Comparison of ENCODE assay signal across 12 cellular contexts in the genomic region with DNA sequence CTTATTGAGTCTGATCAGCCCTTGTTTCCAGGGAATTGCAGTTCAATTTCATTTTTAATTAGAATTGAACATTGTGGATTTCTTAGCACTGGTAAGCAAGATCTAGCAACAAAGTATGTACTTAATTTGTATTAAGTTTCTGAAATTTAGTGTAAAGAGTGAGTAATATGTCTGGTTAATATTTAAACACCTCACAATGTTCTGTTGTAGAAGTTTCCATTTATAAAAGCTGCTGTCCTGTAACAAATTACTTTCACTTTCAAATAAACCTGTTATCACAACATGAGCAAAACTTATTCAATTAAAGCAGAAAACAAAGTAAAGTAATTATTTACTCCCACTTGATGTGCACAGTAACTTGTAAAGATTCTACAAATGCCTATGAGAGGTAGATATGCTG.
DNase-seq lines count a peak whose midpoint lies in the region; ATAC-seq and TF ChIP-seq lines count a peak whose summit lies in the region.
"Had no signal": no experiment of that assay in that cellular context is flagged by ENCODE, and none has a peak within 500 bp of the region (broad histone marks: within the 10 kb centered on the region; RNA-seq: fewer than 3 reads in every experiment).

No MANE protein-coding gene starts in this region.

- H3K27me3 ChIP-seq in parathyroid adenoma (ENCODE audit: control insufficient read depth, insufficient read depth, low read length) (no peaks in the 10 kb centered on the region), heart left ventricle (no peaks in the 10 kb centered on the region)

- peak overlapping the region; percentile 32 for H3K4me2 ChIP-seq in parathyroid adenoma (ENCODE audit: low read length)

- no peaks in the 10 kb centered on the region for H3K79me2 ChIP-seq in parathyroid adenoma

- TF ChIP-seq CTCF in parathyroid adenoma (IDR thresholded peaks at IDR 0.05) (no peak), heart left ventricle (IDR thresholded peaks at IDR 0.05) (no peak)

- H3K9me3 ChIP-seq in parathyroid adenoma (ENCODE audit: control insufficient read depth, low read length) (no peaks in the 10 kb centered on the region), heart left ventricle (no peaks in the 10 kb centered on the region)
- H3K9me3 ChIP-seq: Caco-2, thoracic aorta had no signal

- H3K36me3 ChIP-seq in parathyroid adenoma (ENCODE audit: control insufficient read depth, insufficient read depth, low read length) (no peaks in the 10 kb centered on the region), heart left ventricle (no peaks in the 10 kb centered on the region)
- H3K36me3 ChIP-seq: thoracic aorta had no signal

- ATAC-seq in GM18909 (IDR thresholded peaks at IDR 0.05; ENCODE audit: poor library complexity, unreplicated experiment) (peak; percentile 90), HG03060 (IDR thresholded peaks at IDR 0.05; ENCODE audit: low read depth, unreplicated experiment) (peak; percentile 57), heart left ventricle (no peak)

- no peaks in the 10 kb centered on the region for H3K4me1 ChIP-seq in parathyroid adenoma
- H3K4me1 ChIP-seq in heart left ventricle, result peaks cover 0 to 6% (median 0%) of the 10 kb centered on the region in 12 donors
- H3K4me1 ChIP-seq: Caco-2 had no signal

- no peak overlapping the region for H3K9ac ChIP-seq in parathyroid adenoma

- TF ChIP-seq POLR2A in heart left ventricle (IDR thresholded peaks at IDR 0.05), result no peak

- H3K4me3 ChIP-seq in parathyroid adenoma (ENCODE audit: low read depth, low read length), result no peak overlapping the region
- peak overlapping the region in 6 of 12 donors; percentile 6 to 36 (median 24) for H3K4me3 ChIP-seq in heart left ventricle
- H3K4me3 ChIP-seq: thoracic aorta had no signal

- intact Hi-C loops in heart left ventricle (cut with DNase I), result no loop called here

- no peak overlapping the region for H2AFZ ChIP-seq in parathyroid adenoma

- peak; percentile 6 for DNase-seq in SW480 (ENCODE audit: low spot score)
- no peak for DNase-seq in cortex of kidney (lab: John Stamatoyannopoulos, UW)
- no peak for DNase-seq in activated CD4-positive, alpha-beta T cell treated with anti-CD3 and anti-CD28 coated beads for 4 hours
- no peak for DNase-seq in heart left ventricle
- DNase-seq: activated CD4-positive, alpha-beta T cell treated with anti-CD3 and anti-CD28 coated beads, Interleukin-2, amount 50 U/mL, for 4 hours; activated naive CD4-positive, alpha-beta T cell treated with Interleukin-2 at 50 U/mL for 16 hours; Caco-2; Kasumi-1 had no signal

- H3K27ac ChIP-seq in parathyroid adenoma (no peak overlapping the region), heart left ventricle (no peak overlapping the region)
- H3K27ac ChIP-seq: thoracic aorta had no signal

Comparison
In these comparisons a context has a peak if more than half of its experiments do, and no peak if none do; other contexts are left out.
1. ATAC-seq: peak in GM18909 (single experiment) and HG03060 (single experiment); none in heart left ventricle (0 of 4).